ENCODE assay signal across 8 cellular contexts in genomic region chr17:50396261-50397110, GRCh38. TPM values are rescaled to one million over a fixed set of nuclear protein-coding genes. Genes with fewer than 3 reads are reported as not detected.
DNase-seq lines count a peak whose midpoint lies in the region; TF ChIP-seq lines count a peak whose summit lies in the region.

No MANE protein-coding gene starts in this region.

- intact Hi-C loops in sigmoid colon (cut with DNase I): no loop called here

- no peak for TF ChIP-seq CTCF in AG04450 (IDR thresholded peaks at IDR 0.05; ENCODE audit: low read depth, low read length)
- TF ChIP-seq CTCF in GM12875 (IDR thresholded peaks at IDR 0.05; ENCODE audit: borderline replicate concordance, insufficient read depth, low read depth, low read length): no peak
- TF ChIP-seq CTCF in hepatocyte (IDR thresholded peaks at IDR 0.05; ENCODE audit: poor library complexity): no peak
- TF ChIP-seq CTCF in sigmoid colon (IDR thresholded peaks at IDR 0.05): no peak

- H3K27me3 ChIP-seq in AG04450 (ENCODE audit: control insufficient read depth, insufficient read depth, low read length) (no peaks in the 10 kb centered on the region), hepatocyte (no peaks in the 10 kb centered on the region), sigmoid colon (no peaks in the 10 kb centered on the region)

- CTCF ChIA-PET in AG04450 (lab: Charles Lee): interaction anchor here (0.6 to 4.9 kb wide), 37 partner anchors 8 to 1057 kb away, joined by 3 to 45 read pairs (median 5); partner anchors contain the start of genes ACSF2, EME1, MRPL27 and RSAD1

- no peak for TF ChIP-seq POLR2A in sigmoid colon (IDR thresholded peaks at IDR 0.05)

- H3K4me3 ChIP-seq in AG04450 (ENCODE audit: low read depth, low read length) (peak overlapping the region; percentile 94), GM12875 (ENCODE audit: low read depth, low read length) (peak overlapping the region; percentile 77), hepatocyte (peak overlapping the region; percentile 94), sigmoid colon (peak overlapping the region; percentile 68 to 97 (median 78))

- H3K79me2 ChIP-seq in hepatocyte: peaks cover 41% of the 10 kb centered on the region

- H3K9me3 ChIP-seq in AG04450 (ENCODE audit: control insufficient read depth, insufficient read depth, low read length): peaks cover 4% of the 10 kb centered on the region; the same call in 1 of the 2 replicates
- no peaks in the 10 kb centered on the region for H3K9me3 ChIP-seq in hepatocyte (ENCODE audit: low read depth)
- H3K9me3 ChIP-seq in sigmoid colon: no peaks in the 10 kb centered on the region

- POLR2A ChIA-PET in AG04450 (lab: Yijun Ruan, JAX): interaction anchor here (0.6 to 2.1 kb wide), 12 partner anchors 11 to 750 kb away, joined by 3 to 13 read pairs (median 4); partner anchors contain the start of gene ACSF2

- no peak for TF ChIP-seq EP300 in sigmoid colon (IDR thresholded peaks at IDR 0.05)

- WGBS in hepatocyte (ENCODE audit: low lambda C conversion rate, missing lambda C conversion rate): 5% methylated on average over 30 of the region's 30 CpGs
- 2 to 14% methylated on average over 30 of the region's 30 CpGs for WGBS in sigmoid colon, 2 donors

- H3K27ac ChIP-seq in AG04450 (ENCODE audit: low read depth, low read length) (peak overlapping the region; percentile 91), hepatocyte (peak overlapping the region; percentile 93), sigmoid colon (peak overlapping the region; percentile 80 to 82 (median 82))

- peaks cover 20% of the 10 kb centered on the region for H4K20me1 ChIP-seq in hepatocyte (ENCODE audit: insufficient read depth, poor library complexity, severe bottlenecking)

- peak overlapping the region; percentile 87 for H3K4me2 ChIP-seq in hepatocyte

- no peaks in the 10 kb centered on the region for H3K9me2 ChIP-seq in hepatocyte (replicated peaks; ENCODE audit: insufficient read depth)

- H3K36me3 ChIP-seq in hepatocyte (replicated peaks; ENCODE audit: insufficient read depth, low read depth) (no peaks in the 10 kb centered on the region), sigmoid colon (peaks cover 6 to 35% (median 31%) of the 10 kb centered on the region in 4 donors)

- peaks cover 12% of the 10 kb centered on the region for H3K4me1 ChIP-seq in hepatocyte (ENCODE audit: insufficient read depth)
- peaks cover 0 to 28% (median 24%) of the 10 kb centered on the region in 4 donors for H3K4me1 ChIP-seq in sigmoid colon

- H2AFZ ChIP-seq in hepatocyte: peak overlapping the region; percentile 40

- no peak for DNase-seq in AG04450 (ENCODE audit: low read depth, low spot score)
- DNase-seq in NCI-H2196 (lab: John Stamatoyannopoulos, UW; ENCODE audit: unreplicated experiment): peak; percentile 56
- peak; percentile 14 for DNase-seq in amniotic stem cell (lab: John Stamatoyannopoulos, UW)
- peak; percentile 67 for DNase-seq in hepatocyte (ENCODE audit: low spot score)
- DNase-seq in sigmoid colon: peak; percentile 69
- DNase-seq in central memory CD4-positive, alpha-beta T cell: no peak
- no peak for DNase-seq in NCI-H187 treated with DMSO at 0.1 percent for 48 hours (lab: John Stamatoyannopoulos, UW)

RNA-seq across cellular contexts. Expression of gene LRRC59, which starts 0.8 kb away (rescaled TPM):
- polyA plus RNA-seq in AG04450 (2011; rRNA removed) (143 and 145 TPM in 2 replicates), hepatocyte (82.3 and 105 TPM in 2 replicates), sigmoid colon (100 to 1,000 TPM in 1 of 3 donors, 10 to 100 TPM in 2; 78.1 to 116 (median 84.6) TPM)
- polyA minus RNA-seq in AG04450 (2011; rRNA and poly(A)+ RNA removed): 132 and 146 TPM in 2 replicates
- total RNA-seq in hepatocyte (97.9 and 121 TPM in 2 replicates), sigmoid colon (10 to 100 TPM; 32.4 to 38.8 (median 35.2) TPM)

RNA-seq across cellular contexts. Expression of gene EME1, which starts 23.5 kb away (rescaled TPM):
- polyA plus RNA-seq in AG04450 (2011; rRNA removed): 2.2 and 2.5 TPM in 2 replicates
- 2.4 and 3.6 TPM in 2 replicates for polyA minus RNA-seq in AG04450 (2011; rRNA and poly(A)+ RNA removed)
- 1.9 and 2.1 TPM in 2 replicates for total RNA-seq in hepatocyte
- 5.1 and 7.2 TPM in 2 replicates for polyA plus RNA-seq in hepatocyte
- total RNA-seq in sigmoid colon: under 1 TPM in 1 of 4 donors, not detected in 3; 0.36 TPM
- 1 to 10 TPM in 2 of 3 donors, not detected in 1; 1.2 to 3.5 TPM for polyA plus RNA-seq in sigmoid colon

RNA-seq across cellular contexts. Expression of gene MRPL27, which starts 23.5 kb away (rescaled TPM):
- polyA plus RNA-seq in AG04450 (2011; rRNA removed) (106 and 116 TPM in 2 replicates), hepatocyte (139 TPM in 2 replicates), sigmoid colon (100 to 1,000 TPM; 151 to 234 (median 220) TPM)
- 46.9 and 47.1 TPM in 2 replicates for polyA minus RNA-seq in AG04450 (2011; rRNA and poly(A)+ RNA removed)
- total RNA-seq in hepatocyte (83.0 and 98.5 TPM in 2 replicates), sigmoid colon (10 to 100 TPM; 64.0 to 94.6 (median 75.6) TPM)

RNA-seq across cellular contexts. Expression of gene ACSF2, which starts 29.5 kb away (rescaled TPM):
- 42.5 and 52.1 TPM in 2 replicates for polyA plus RNA-seq in AG04450 (2011; rRNA removed)
- polyA minus RNA-seq in AG04450 (2011; rRNA and poly(A)+ RNA removed): 54.1 and 55.0 TPM in 2 replicates
- 37.7 and 47.9 TPM in 2 replicates for total RNA-seq in hepatocyte
- polyA plus RNA-seq in hepatocyte: 39.1 and 43.1 TPM in 2 replicates
- 10 to 100 TPM in 2 of 4 donors, 1 to 10 TPM in 2; 8.2 to 28.5 (median 11.0) TPM for total RNA-seq in sigmoid colon
- polyA plus RNA-seq in sigmoid colon: 10 to 100 TPM; 49.9 to 61.7 (median 54.3) TPM

RNA-seq across cellular contexts. Expression of gene XYLT2, which starts 50.6 kb away (rescaled TPM):
- polyA plus RNA-seq in AG04450 (2011; rRNA removed): 13.5 and 19.0 TPM in 2 replicates
- polyA minus RNA-seq in AG04450 (2011; rRNA and poly(A)+ RNA removed): 26.9 and 36.9 TPM in 2 replicates
- 26.8 and 27.4 TPM in 2 replicates for total RNA-seq in hepatocyte
- polyA plus RNA-seq in hepatocyte: 18.3 and 19.9 TPM in 2 replicates
- total RNA-seq in sigmoid colon: 10 to 100 TPM; 16.2 to 27.4 (median 18.3) TPM
- polyA plus RNA-seq in sigmoid colon: 10 to 100 TPM in 1 of 3 donors, 1 to 10 TPM in 2; 1.8 to 14.5 (median 2.5) TPM

Comparison
In these comparisons a context has a peak if more than half of its experiments do, and no peak if none do; other contexts are left out.
1. DNase-seq: peak in NCI-H2196 (single experiment), amniotic stem cell (single experiment), hepatocyte (single experiment) and sigmoid colon (single experiment); none in AG04450 (single experiment), central memory CD4-positive, alpha-beta T cell (single experiment) and NCI-H187 treated with DMSO at 0.1 percent for 48 hours (single experiment).
2. Peak in every context shown above with its lines, with median percentiles within 50 percentile points of each other: H3K27ac ChIP-seq and H3K4me3 ChIP-seq.